14 cellular contexts compared by ENCODE assay signal in genomic region chr12:122126713-122127597, GRCh38. TPM values are rescaled to one million over a fixed set of nuclear protein-coding genes. Genes with fewer than 3 reads are reported as not detected.
A peak's percentile ranks its signal among the peaks of the same experiment; 100 is the strongest.
DNase-seq lines count a peak whose midpoint lies in the region; ATAC-seq lines count a peak whose summit lies in the region.
"Had no signal": no experiment of that assay in that cellular context is flagged by ENCODE, and none has a peak within 500 bp of the region (broad histone marks: within the 10 kb centered on the region; RNA-seq: fewer than 3 reads in every experiment).

No MANE protein-coding gene starts in this region.

- no peak for ATAC-seq in GM21786 (IDR thresholded peaks at IDR 0.05; ENCODE audit: unreplicated experiment)

- H3K4me2 ChIP-seq in skeletal muscle satellite cell (ENCODE audit: low read length), result no peak overlapping the region

- H3K27ac ChIP-seq in effector memory CD4-positive, alpha-beta T cell (ENCODE audit: insufficient read depth, low read length, poor library complexity, severe bottlenecking), result no peak overlapping the region

- H3K9me3 ChIP-seq in skeletal muscle satellite cell (replicated peaks; ENCODE audit: low read length), result no peaks in the 10 kb centered on the region
- H3K9me3 ChIP-seq in effector memory CD4-positive, alpha-beta T cell (ENCODE audit: control insufficient read depth, low read length), result no peaks in the 10 kb centered on the region

- peaks cover 32% of the 10 kb centered on the region for H3K4me1 ChIP-seq in skeletal muscle satellite cell (ENCODE audit: control insufficient read depth, insufficient read depth, low read length)
- peaks cover 6% of the 10 kb centered on the region for H3K4me1 ChIP-seq in effector memory CD4-positive, alpha-beta T cell (ENCODE audit: control insufficient read depth, insufficient read depth, low read length, poor library complexity, severe bottlenecking)

- DNase-seq in G401 (ENCODE audit: low spot score), result peak; percentile 55
- DNase-seq in SK-MEL-5 (ENCODE audit: low read depth, low spot score), result peak; percentile 76
- DNase-seq in glomerular visceral epithelial cell (ENCODE audit: extremely low spot score), result peak; percentile 35
- no peak for DNase-seq in retina
- DNase-seq in NCI-H2029 (lab: John Stamatoyannopoulos, UW), result no peak
- DNase-seq in effector memory CD4-positive, alpha-beta T cell, result no peak
- DNase-seq: activated T-cell treated with anti-CD3 and anti-CD28 coated beads, Interleukin-2, amount 50 U/mL, for 48 hours; glutamatergic neuron; Karpas-422; NCI-H82; stimulated activated naive CD4-positive, alpha-beta T cell had no signal

- no peaks in the 10 kb centered on the region for H3K27me3 ChIP-seq in skeletal muscle satellite cell (ENCODE audit: control insufficient read depth, insufficient read depth, low read length)
- H3K27me3 ChIP-seq in effector memory CD4-positive, alpha-beta T cell (replicated peaks; ENCODE audit: control insufficient read depth, insufficient read depth, low read length, poor library complexity, severe bottlenecking), result no peaks in the 10 kb centered on the region

- peak overlapping the region; percentile 23 for H3K9ac ChIP-seq in skeletal muscle satellite cell (ENCODE audit: low read depth, low read length)

- in situ Hi-C loops in G401 (cut with HindIII; ENCODE audit: low sequenced_read_pairs) (no loop called here), SK-MEL-5 (cut with HindIII; ENCODE audit: low pct_unique_long_range_greater_than_20kb, low sequenced_read_pairs) (no loop called here)

- no peak overlapping the region for H3K4me3 ChIP-seq in skeletal muscle satellite cell (ENCODE audit: low read length)
- no peak overlapping the region for H3K4me3 ChIP-seq in effector memory CD4-positive, alpha-beta T cell (ENCODE audit: insufficient read depth, low read depth, low read length, poor library complexity, severe bottlenecking)

- peaks cover 44% of the 10 kb centered on the region for H3K36me3 ChIP-seq in skeletal muscle satellite cell (ENCODE audit: insufficient read depth, low read length)
- H3K36me3 ChIP-seq in effector memory CD4-positive, alpha-beta T cell (ENCODE audit: control insufficient read depth, insufficient read depth, low read length), result peaks cover 43% of the 10 kb centered on the region

RNA-seq across cellular contexts. Expression of gene IL31, which starts 47.1 kb away (rescaled TPM):
- total RNA-seq in G401 (2014; rRNA removed; shearing (Covaris generic)), result not detected in 2 replicates
- total RNA-seq in SK-MEL-5 (2014; rRNA removed; shearing (Covaris generic)), result not detected in 2 replicates
- not detected in 2 replicates for polyA plus RNA-seq in SK-MEL-5 (2015; cell fraction: cytosol; rRNA removed)
- polyA plus RNA-seq in SK-MEL-5 (2015; cell fraction: nucleus; rRNA removed), result not detected in 2 replicates
- not detected in 2 replicates for total RNA-seq in skeletal muscle satellite cell (2012; rRNA removed)
- total RNA-seq: H4 had no signal

RNA-seq across cellular contexts. Expression of gene MLXIP, which starts 48.4 kb away (rescaled TPM):
- 4.3 and 4.6 TPM in 2 replicates for total RNA-seq in G401 (2014; rRNA removed; shearing (Covaris generic))
- total RNA-seq in SK-MEL-5 (2014; rRNA removed; shearing (Covaris generic)), result 16.0 and 16.9 TPM in 2 replicates
- polyA plus RNA-seq in SK-MEL-5 (2015; cell fraction: cytosol; rRNA removed), result 64.5 and 90.8 TPM in 2 replicates
- polyA plus RNA-seq in SK-MEL-5 (2015; cell fraction: nucleus; rRNA removed), result 100 and 109 TPM in 2 replicates
- 12.0 and 17.0 TPM in 2 replicates for total RNA-seq in skeletal muscle satellite cell (2012; rRNA removed)

RNA-seq across cellular contexts. Expression of gene LRRC43, which starts 56.0 kb away (rescaled TPM):
- not detected in 2 replicates for total RNA-seq in G401 (2014; rRNA removed; shearing (Covaris generic))
- total RNA-seq in SK-MEL-5 (2014; rRNA removed; shearing (Covaris generic)), result not detected in 2 replicates
- polyA plus RNA-seq in SK-MEL-5 (2015; cell fraction: cytosol; rRNA removed), result not detected in 2 replicates
- not detected in 2 replicates for polyA plus RNA-seq in SK-MEL-5 (2015; cell fraction: nucleus; rRNA removed)
- total RNA-seq in skeletal muscle satellite cell (2012; rRNA removed), result 1.1 TPM in 1 of 2 replicates, not detected in the other
- total RNA-seq: H4 had no signal

Comparison
In these comparisons a context has a peak if more than half of its experiments do, and no peak if none do; other contexts are left out.
1. DNase-seq: peak in G401 (single experiment), SK-MEL-5 (single experiment) and glomerular visceral epithelial cell (single experiment); none in retina (single experiment), NCI-H2029 (single experiment) and effector memory CD4-positive, alpha-beta T cell (0 of 3).